Comparison of ENCODE assay signal across 19 cellular contexts in genomic region chr7:36820527-36821170, GRCh38.
DNase-seq lines count a peak whose midpoint lies in the region; ATAC-seq and TF ChIP-seq lines count a peak whose summit lies in the region.
"Had no signal": no experiment of that assay in that cellular context is flagged by ENCODE, and none has a peak within 500 bp of the region (broad histone marks: within the 10 kb centered on the region; RNA-seq: fewer than 3 reads in every experiment).

No MANE protein-coding gene starts in this region.

- H3K36me3 Mint-ChIP-seq in CD4-positive, alpha-beta memory T cell, result peaks cover 0 to 6% of the 10 kb centered on the region in 2 donors

- H3K4me3 ChIP-seq in IMR-90 (ENCODE audit: insufficient read depth, low read depth, low read length) (no peak overlapping the region), epithelial cell of esophagus (ENCODE audit: low read length) (no peak overlapping the region)
- no peak overlapping the region for H3K4me3 ChIP-seq in CD4-positive, alpha-beta memory T cell (ENCODE audit: low read length in 2 of 2)
- H3K4me3 ChIP-seq: ascending aorta, heart right ventricle, thoracic aorta had no signal

- H2AK9ac ChIP-seq in IMR-90 (replicated peaks; ENCODE audit: low read depth, low read length, poor library complexity), result no peak overlapping the region

- no peak overlapping the region for H4K8ac ChIP-seq in IMR-90 (ENCODE audit: low read depth in 2 of 2, low read length in 2 of 2)

- no peak overlapping the region for H3K18ac ChIP-seq in IMR-90 (ENCODE audit: low read depth, low read length)

- H3K4me3 Mint-ChIP-seq in CD4-positive, alpha-beta memory T cell, result no peak overlapping the region
- H3K4me3 Mint-ChIP-seq: nephron, T-helper 17 cell had no signal

- no peak overlapping the region for H2AFZ ChIP-seq in IMR-90 (replicated peaks; ENCODE audit: low read length, poor library complexity)

- ATAC-seq in IMR-90 (ENCODE audit: low read depth) (no peak), left lobe of liver (peak; percentile 70)
- ATAC-seq: T-helper 17 cell had no signal

- no peak overlapping the region for H2BK15ac ChIP-seq in IMR-90 (ENCODE audit: low read depth, low read length)

- no peaks in the 10 kb centered on the region for H3K9me3 Mint-ChIP-seq in CD4-positive, alpha-beta memory T cell

- POLR2A ChIA-PET in IMR-90 (lab: Charles Lee; ENCODE audit: unreplicated experiment), result no interaction called here
- POLR2A ChIA-PET in CD4-positive, alpha-beta memory T cell (lab: Charles Lee; ENCODE audit: partially characterized antibody), result no interaction called here

- H3K4ac ChIP-seq in IMR-90 (ENCODE audit: low read depth, low read length), result no peak overlapping the region

- H3K9ac ChIP-seq in IMR-90 (ENCODE audit: low read depth, low read length), result no peak overlapping the region

- no peak overlapping the region for H4K91ac ChIP-seq in IMR-90 (ENCODE audit: insufficient read depth, low read depth, low read length)

- H4K20me1 ChIP-seq in IMR-90 (ENCODE audit: insufficient read depth, low read length), result no peaks in the 10 kb centered on the region

- no peak overlapping the region for H3K14ac ChIP-seq in IMR-90 (replicated peaks; ENCODE audit: low read depth, low read length)

- no peaks in the 10 kb centered on the region for H3K36me3 ChIP-seq in IMR-90 (ENCODE audit: control insufficient read depth, insufficient read depth, low read length)
- no peaks in the 10 kb centered on the region for H3K36me3 ChIP-seq in CD4-positive, alpha-beta memory T cell (ENCODE audit: insufficient read depth, low read length)
- H3K36me3 ChIP-seq: ascending aorta, heart right ventricle, thoracic aorta had no signal

- no peaks in the 10 kb centered on the region for H3K79me1 ChIP-seq in IMR-90 (ENCODE audit: low read depth in 1 of 2, low read length in 2 of 2)

- no peak overlapping the region for H4K5ac ChIP-seq in IMR-90 (ENCODE audit: low read depth, low read length)

- H3K56ac ChIP-seq in IMR-90 (ENCODE audit: extremely low read depth, insufficient read depth, low read length), result no peak overlapping the region

- no peak overlapping the region for H2AK5ac ChIP-seq in IMR-90 (ENCODE audit: low read depth, low read length)

- no peaks in the 10 kb centered on the region for H3K27me3 ChIP-seq in IMR-90 (ENCODE audit: control insufficient read depth, insufficient read depth, low read length)
- no peaks in the 10 kb centered on the region for H3K27me3 ChIP-seq in CD4-positive, alpha-beta memory T cell (ENCODE audit: insufficient read depth, low read length)
- H3K27me3 ChIP-seq: ascending aorta, heart right ventricle had no signal

- H3K23ac ChIP-seq in IMR-90 (ENCODE audit: low read depth, low read length), result no peak overlapping the region

- H3K9me1 ChIP-seq in IMR-90 (ENCODE audit: insufficient read depth, low read length), result no peaks in the 10 kb centered on the region

- DNase-seq in EL, result peak; percentile 9
- no peak for DNase-seq in IMR-90
- DNase-seq in epithelial cell of esophagus (ENCODE audit: low read depth), result peak; percentile 93
- DNase-seq in left lobe of liver (ENCODE audit: low spot score), result no peak
- no peak for DNase-seq in cerebellar nuclear complex (lab: John Stamatoyannopoulos, UW)
- DNase-seq in SIG-M5 treated with dmso at 0.1 percent for 504 hours (lab: John Stamatoyannopoulos, UW; ENCODE audit: unreplicated experiment), result no peak
- DNase-seq in CD4-positive, alpha-beta memory T cell, result no peak
- DNase-seq: activated CD4-positive, alpha-beta T cell treated with anti-CD3 and anti-CD28 coated beads for 1 hour; activated CD8-positive, alpha-beta memory T cell treated with anti-CD3 and anti-CD28 coated beads, Interleukin-2, amount 50 U/mL, for 4 hours; heart right ventricle; NCI-H1092; NCI-H748 treated with DMSO at 0.1 percent for 48 hours; OCI-M1; SIG-M5; T-helper 17 cell had no signal

- H3K4me2 ChIP-seq in IMR-90 (ENCODE audit: low read depth, low read length), result no peak overlapping the region

- no peaks in the 10 kb centered on the region for H3K4me1 ChIP-seq in IMR-90 (ENCODE audit: control insufficient read depth, insufficient read depth, low read length)
- no peaks in the 10 kb centered on the region for H3K4me1 ChIP-seq in CD4-positive, alpha-beta memory T cell (ENCODE audit: insufficient read depth, low read length)
- H3K4me1 ChIP-seq: ascending aorta had no signal

- H2BK5ac ChIP-seq in IMR-90 (ENCODE audit: low read depth, low read length, poor library complexity, severe bottlenecking), result no peak overlapping the region

- dilution Hi-C loops in IMR-90 (cut with HindIII; ENCODE audit: low sequenced_read_pairs, unreplicated experiment), result no loop called here

- intact Hi-C loops in IMR-90 (cut with micrococcal nuclease), result no loop called here
- intact Hi-C loops in CD4-positive, alpha-beta memory T cell (cut with micrococcal nuclease), result no loop called here

- H3K27ac Mint-ChIP-seq in CD4-positive, alpha-beta memory T cell, result peak overlapping the region in 1 of 7 donors; percentile 34
- H3K27ac Mint-ChIP-seq: nephron, progenitor cell of endocrine pancreas, T-helper 17 cell had no signal

- CTCF ChIA-PET in IMR-90 (lab: Yijun Ruan, JAX), result no interaction called here
- CTCF ChIA-PET in CD4-positive, alpha-beta memory T cell (lab: Charles Lee; ENCODE audit: partially characterized antibody), result no interaction called here

- no peak overlapping the region for H2BK20ac ChIP-seq in IMR-90 (ENCODE audit: low read depth, low read length)

- in situ Hi-C loops in IMR-90 (cut with MboI; ENCODE audit: low sequenced_read_pairs), result no loop called here

- no peak for TF ChIP-seq POLR2A in IMR-90 (IDR thresholded peaks at IDR 0.05; ENCODE audit: low read depth, low read length)

- no TSS peak for BruUV-seq in IMR-90 (replicated peaks; lab: Mats Ljungman, UMichigan)

- no peaks in the 10 kb centered on the region for H3K4me1 Mint-ChIP-seq in CD4-positive, alpha-beta memory T cell
- H3K4me1 Mint-ChIP-seq: T-helper 17 cell had no signal

- no peak overlapping the region for H2BK120ac ChIP-seq in IMR-90 (ENCODE audit: low read depth, low read length)

- TF ChIP-seq RAD21 in IMR-90 (IDR thresholded peaks at IDR 0.05; ENCODE audit: low read length), result no peak

- no peaks in the 10 kb centered on the region for H3K27me3 Mint-ChIP-seq in CD4-positive, alpha-beta memory T cell
- H3K27me3 Mint-ChIP-seq: progenitor cell of endocrine pancreas, T-helper 17 cell had no signal

- no peak overlapping the region for H3K27ac ChIP-seq in IMR-90 (ENCODE audit: insufficient read depth, low read length)
- no peak overlapping the region for H3K27ac ChIP-seq in CD4-positive, alpha-beta memory T cell (ENCODE audit: low read depth, low read length)
- H3K27ac ChIP-seq: ascending aorta, heart right ventricle, thoracic aorta had no signal

- H3K9me3 ChIP-seq in IMR-90 (ENCODE audit: control insufficient read depth, insufficient read depth, low read length), result no peaks in the 10 kb centered on the region
- no peaks in the 10 kb centered on the region for H3K9me3 ChIP-seq in CD4-positive, alpha-beta memory T cell (ENCODE audit: control insufficient read depth in 1 of 2, low read length in 2 of 2)
- H3K9me3 ChIP-seq: ascending aorta, heart right ventricle, thoracic aorta had no signal

- TF ChIP-seq CTCF in IMR-90 (conservative IDR thresholded peaks at IDR 0.05; ENCODE audit: low read depth, low read length) (no peak), epithelial cell of esophagus (IDR thresholded peaks at IDR 0.05; ENCODE audit: insufficient read depth, low read depth, low read length, missing control alignments) (no peak)

TF ChIP-seq in IMR-90, 13 proteins besides CTCF, POLR2A, EP300 and RAD21:
- TF ChIP-seq CEBPB (IDR thresholded peaks at IDR 0.05; ENCODE audit: low read depth, low read length) (peak; percentile 63), SMC3 (IDR thresholded peaks at IDR 0.05; ENCODE audit: low read depth, low read length) (no peak), MAZ (IDR thresholded peaks at IDR 0.05; ENCODE audit: borderline replicate concordance, low read depth, low read length) (no peak), RCOR1 (IDR thresholded peaks at IDR 0.05; ENCODE audit: insufficient replicate concordance, low read length) (no peak), USF2 (IDR thresholded peaks at IDR 0.05; ENCODE audit: low read depth, low read length) (no peak)
TF ChIP-seq in IMR-90: peak in this region for 1.

Comparison
In these comparisons a context has a peak if more than half of its experiments do, and no peak if none do; other contexts are left out.
1. DNase-seq: peak in EL (single experiment) and epithelial cell of esophagus (single experiment); none in IMR-90 (single experiment), left lobe of liver (single experiment), cerebellar nuclear complex (0 of 2), SIG-M5 treated with dmso at 0.1 percent for 504 hours (single experiment) and CD4-positive, alpha-beta memory T cell (0 of 5).